ENCODE assay signal across 16 cellular contexts in the genomic region with DNA sequence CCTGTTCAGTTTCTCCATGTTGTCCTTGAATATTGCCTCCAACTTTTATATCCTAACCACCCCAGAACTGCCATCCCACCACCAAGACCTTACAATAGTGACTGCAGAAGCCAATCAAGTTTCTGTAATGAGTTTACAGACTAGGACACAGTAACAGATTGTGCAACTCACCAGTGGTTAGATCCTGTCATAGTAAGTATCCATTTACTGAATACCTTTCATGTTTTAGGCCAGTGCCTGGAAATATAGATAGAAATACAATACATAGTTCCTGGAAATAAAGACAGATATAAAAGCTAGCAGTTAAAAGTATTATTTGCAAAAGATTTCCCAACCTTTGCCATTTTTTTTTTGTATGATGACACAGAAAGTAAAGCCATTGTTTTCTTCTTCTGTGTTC.
A peak's percentile ranks its signal among the peaks of the same experiment; 100 is the strongest.
DNase-seq lines count a peak whose midpoint lies in the region; TF ChIP-seq lines count a peak whose summit lies in the region.
"Had no signal": no experiment of that assay in that cellular context is flagged by ENCODE, and none has a peak within 500 bp of the region (broad histone marks: within the 10 kb centered on the region; RNA-seq: fewer than 3 reads in every experiment).

No MANE protein-coding gene starts in this region.

- H3K27ac Mint-ChIP-seq in CD8-positive, alpha-beta memory T cell, result no peak overlapping the region
- H3K27ac Mint-ChIP-seq: GM23338 had no signal

- POLR2A ChIA-PET in CD8-positive, alpha-beta memory T cell (lab: Charles Lee), result no interaction called here

- H3K36me3 ChIP-seq in skeletal muscle tissue (ENCODE audit: control insufficient read depth in 3 of 3, insufficient read depth in 3 of 3, low read length in 3 of 3), result no peaks in the 10 kb centered on the region
- H3K36me3 ChIP-seq in CD8-positive, alpha-beta memory T cell (ENCODE audit: insufficient read depth, low read length), result no peaks in the 10 kb centered on the region
- H3K36me3 ChIP-seq: BLaER1 treated with 17β-estradiol and CSF1 and Interleukin-3, amounts not matched to agents 10 nM and 100 nM had no signal

- H3K9ac ChIP-seq in skeletal muscle tissue (ENCODE audit: low read depth in 1 of 3, low read length in 3 of 3), result no peak overlapping the region
- H3K9ac ChIP-seq: BLaER1 treated with 17β-estradiol and CSF1 and Interleukin-3, amounts not matched to agents 10 nM and 100 nM had no signal

- H3K27ac ChIP-seq in skeletal muscle tissue (ENCODE audit: low read depth, low read length), result peak overlapping the region; percentile 15
- H3K27ac ChIP-seq in CD8-positive, alpha-beta memory T cell (ENCODE audit: low read depth, low read length), result no peak overlapping the region
- H3K27ac ChIP-seq: 22Rv1; BLaER1 treated with 17β-estradiol and CSF1 and Interleukin-3, amounts not matched to agents 10 nM and 100 nM; HL-60 had no signal

- no peaks in the 10 kb centered on the region for H3K4me1 Mint-ChIP-seq in CD8-positive, alpha-beta memory T cell

- H3K27me3 Mint-ChIP-seq in CD8-positive, alpha-beta memory T cell, result no peaks in the 10 kb centered on the region

- peaks cover 3 to 9% (median 6%) of the 10 kb centered on the region in 5 donors for H3K9me3 Mint-ChIP-seq in CD8-positive, alpha-beta memory T cell
- H3K9me3 Mint-ChIP-seq: GM23338 had no signal

- DNase-seq in NOMO-1 treated with DMSO at 0.1 percent for 48 hours (lab: John Stamatoyannopoulos, UW; ENCODE audit: unreplicated experiment), result peak; percentile 31
- DNase-seq in NOMO-1 treated with dmso at 0.1 percent for 144 hours (lab: John Stamatoyannopoulos, UW; ENCODE audit: unreplicated experiment), result no peak
- peak; percentile 42 for DNase-seq in OCI-M1 (lab: John Stamatoyannopoulos, UW)
- DNase-seq in fibroblast of pulmonary artery (ENCODE audit: low read depth), result peak; percentile 65
- DNase-seq in NCI-H526 treated with DMSO at 0.1 percent for 48 hours (lab: John Stamatoyannopoulos, UW), result no peak
- no peak for DNase-seq in CD8-positive, alpha-beta memory T cell
- DNase-seq in SKM-1 (lab: John Stamatoyannopoulos, UW; ENCODE audit: unreplicated experiment), result no peak
- DNase-seq: NCI-H146, NCI-H345, SHP77 had no signal

- H3K36me3 Mint-ChIP-seq in CD8-positive, alpha-beta memory T cell, result no peaks in the 10 kb centered on the region

- no peak overlapping the region for H3K4me3 ChIP-seq in fibroblast of pulmonary artery (replicated peaks; ENCODE audit: low read depth, low read length)
- H3K4me3 ChIP-seq in skeletal muscle tissue (ENCODE audit: low read length in 3 of 3), result no peak overlapping the region
- no peak overlapping the region for H3K4me3 ChIP-seq in CD8-positive, alpha-beta memory T cell (ENCODE audit: low read length)
- H3K4me3 ChIP-seq: BLaER1 treated with 17β-estradiol and CSF1 and Interleukin-3, amounts not matched to agents 10 nM and 100 nM; GM12878; GM23338 had no signal

- H3K27me3 ChIP-seq in skeletal muscle tissue (ENCODE audit: control insufficient read depth in 3 of 3, insufficient read depth in 3 of 3, low read length in 3 of 3), result no peaks in the 10 kb centered on the region
- no peaks in the 10 kb centered on the region for H3K27me3 ChIP-seq in CD8-positive, alpha-beta memory T cell (ENCODE audit: insufficient read depth, low read length, poor library complexity, severe bottlenecking)
- H3K27me3 ChIP-seq: BLaER1 treated with 17β-estradiol and CSF1 and Interleukin-3, amounts not matched to agents 10 nM and 100 nM had no signal

- no peaks in the 10 kb centered on the region for H3K9me3 ChIP-seq in skeletal muscle tissue (ENCODE audit: control insufficient read depth in 3 of 3, low read length in 3 of 3)
- no peaks in the 10 kb centered on the region for H3K9me3 ChIP-seq in CD8-positive, alpha-beta memory T cell (ENCODE audit: low read length)

- H3K4me1 ChIP-seq in skeletal muscle tissue (ENCODE audit: control insufficient read depth in 3 of 3, insufficient read depth in 3 of 3, low read length in 3 of 3), result peaks cover 9 to 10% (median 10%) of the 10 kb centered on the region in 3 donors
- H3K4me1 ChIP-seq in CD8-positive, alpha-beta memory T cell (ENCODE audit: insufficient read depth, low read length), result no peaks in the 10 kb centered on the region

- no peak overlapping the region for H3K4me3 Mint-ChIP-seq in CD8-positive, alpha-beta memory T cell
- H3K4me3 Mint-ChIP-seq: GM23338 had no signal

- CTCF ChIA-PET in CD8-positive, alpha-beta memory T cell (lab: Charles Lee), result no interaction called here

- TF ChIP-seq CTCF in fibroblast of pulmonary artery (IDR thresholded peaks at IDR 0.05; ENCODE audit: low read length, missing control alignments), result no peak

Comparison
In these comparisons a context has a peak if more than half of its experiments do, and no peak if none do; other contexts are left out.
1. DNase-seq: peak in NOMO-1 treated with DMSO at 0.1 percent for 48 hours (single experiment), OCI-M1 (single experiment) and fibroblast of pulmonary artery (single experiment); none in NOMO-1 treated with dmso at 0.1 percent for 144 hours (single experiment), NCI-H526 treated with DMSO at 0.1 percent for 48 hours (single experiment), CD8-positive, alpha-beta memory T cell (0 of 5) and SKM-1 (single experiment).